23 cellular contexts compared by ENCODE assay signal in genomic region chr3:158821847-158822246, GRCh38. TPM values are rescaled to one million over a fixed set of nuclear protein-coding genes. Genes with fewer than 3 reads are reported as not detected.
DNase-seq lines count a peak whose midpoint lies in the region; ATAC-seq and TF ChIP-seq lines count a peak whose summit lies in the region.
"Had no signal": no experiment of that assay in that cellular context is flagged by ENCODE, and none has a peak within 500 bp of the region (broad histone marks: within the 10 kb centered on the region; RNA-seq: fewer than 3 reads in every experiment).

No MANE protein-coding gene starts in this region.

- H3K4me1 Mint-ChIP-seq in CD14-positive monocyte, result peaks cover 23% of the 10 kb centered on the region
- H3K4me1 Mint-ChIP-seq in WTC11, result no peaks in the 10 kb centered on the region
- no peaks in the 10 kb centered on the region for H3K4me1 Mint-ChIP-seq in activated naive CD8-positive, alpha-beta T cell treated with anti-CD3 and anti-CD28 coated beads for 36 hours
- H3K4me1 Mint-ChIP-seq: CD4-positive, alpha-beta memory T cell; CD8-positive, alpha-beta memory T cell had no signal

- no peaks in the 10 kb centered on the region for H3K79me2 ChIP-seq in mesendoderm (ENCODE audit: control insufficient read depth, insufficient read depth, low read length)

- H3K9me3 ChIP-seq in upper lobe of right lung, result no peaks in the 10 kb centered on the region
- H3K9me3 ChIP-seq: BLaER1 treated with 17β-estradiol and CSF1 and Interleukin-3, amounts not matched to agents 10 nM and 100 nM had no signal

- H3K27ac ChIP-seq in mesendoderm (ENCODE audit: low read depth, low read length) (no peak overlapping the region), upper lobe of right lung (no peak overlapping the region)
- H3K27ac ChIP-seq: 22Rv1, C4-2B had no signal

- intact Hi-C loops in CD14-positive monocyte (cut with micrococcal nuclease), result no loop called here
- intact Hi-C loops in upper lobe of right lung (cut with DNase I), result no loop called here

- no peak overlapping the region for H4K8ac ChIP-seq in mesendoderm (ENCODE audit: low read depth, low read length)

- H3K4me2 ChIP-seq in mesendoderm (ENCODE audit: low read length), result no peak overlapping the region

- H3K4ac ChIP-seq in mesendoderm (ENCODE audit: low read depth, low read length), result no peak overlapping the region

- no peak overlapping the region for H3K23ac ChIP-seq in mesendoderm (ENCODE audit: low read length)

- H3K27me3 Mint-ChIP-seq in CD14-positive monocyte (ENCODE audit: low read depth in 3 of 3) (no peaks in the 10 kb centered on the region), WTC11 (ENCODE audit: low read depth) (no peaks in the 10 kb centered on the region)
- H3K27me3 Mint-ChIP-seq in activated naive CD8-positive, alpha-beta T cell treated with anti-CD3 and anti-CD28 coated beads for 36 hours, result no peaks in the 10 kb centered on the region
- H3K27me3 Mint-ChIP-seq: CD4-positive, alpha-beta memory T cell; CD4-positive, CD25-positive, alpha-beta regulatory T cell; CD8-positive, alpha-beta memory T cell had no signal

- H2BK5ac ChIP-seq in mesendoderm (ENCODE audit: low read length), result no peak overlapping the region

- CTCF ChIA-PET in WTC11 (lab: Charles Lee), result no interaction called here

- H3K27ac Mint-ChIP-seq in CD14-positive monocyte (peak overlapping the region in 4 of 7 donors; percentile 59 to 82 (median 71)), WTC11 (no peak overlapping the region)
- H3K27ac Mint-ChIP-seq in activated naive CD8-positive, alpha-beta T cell treated with anti-CD3 and anti-CD28 coated beads for 36 hours, result no peak overlapping the region
- H3K27ac Mint-ChIP-seq: CD4-positive, alpha-beta memory T cell; CD4-positive, CD25-positive, alpha-beta regulatory T cell had no signal

- H3K18ac ChIP-seq in mesendoderm (ENCODE audit: low read length), result no peak overlapping the region

- H3K9ac ChIP-seq in mesendoderm (ENCODE audit: low read length), result no peak overlapping the region

- POLR2A ChIA-PET in WTC11 (lab: Charles Lee), result no interaction called here

- H2BK15ac ChIP-seq in mesendoderm (replicated peaks; ENCODE audit: low read depth), result no peak overlapping the region

- H3K36me3 Mint-ChIP-seq in CD14-positive monocyte (peaks cover 72 to 85% of the 10 kb centered on the region in 2 donors), WTC11 (no peaks in the 10 kb centered on the region)
- H3K36me3 Mint-ChIP-seq in activated naive CD8-positive, alpha-beta T cell treated with anti-CD3 and anti-CD28 coated beads for 36 hours, result peaks cover 4% of the 10 kb centered on the region

- H3K4me3 Mint-ChIP-seq in CD14-positive monocyte (no peak overlapping the region), WTC11 (no peak overlapping the region)
- no peak overlapping the region for H3K4me3 Mint-ChIP-seq in activated naive CD8-positive, alpha-beta T cell treated with anti-CD3 and anti-CD28 coated beads for 36 hours
- H3K4me3 Mint-ChIP-seq: CD4-positive, alpha-beta memory T cell; CD4-positive, CD25-positive, alpha-beta regulatory T cell; CD8-positive, alpha-beta memory T cell had no signal

- ATAC-seq in WTC11, result peak; percentile 26; the same call in 1 of the 2 replicates
- ATAC-seq in upper lobe of right lung, result no peak
- ATAC-seq: GM12878 had no signal

- H3K36me3 ChIP-seq in mesendoderm (ENCODE audit: control insufficient read depth, insufficient read depth, low read length), result no peaks in the 10 kb centered on the region
- peaks cover 89% of the 10 kb centered on the region for H3K36me3 ChIP-seq in upper lobe of right lung

- H3K4me3 ChIP-seq in mesendoderm (ENCODE audit: low read length), result no peak overlapping the region
- no peak overlapping the region for H3K4me3 ChIP-seq in upper lobe of right lung
- H3K4me3 ChIP-seq: GM12878 had no signal

- H3K56ac ChIP-seq in mesendoderm (ENCODE audit: low read length), result no peak overlapping the region

- H2AK5ac ChIP-seq in mesendoderm (ENCODE audit: low read length), result no peak overlapping the region

- no peaks in the 10 kb centered on the region for H3K9me3 Mint-ChIP-seq in CD14-positive monocyte
- H3K9me3 Mint-ChIP-seq in WTC11, result no peaks in the 10 kb centered on the region
- no peaks in the 10 kb centered on the region for H3K9me3 Mint-ChIP-seq in activated naive CD8-positive, alpha-beta T cell treated with anti-CD3 and anti-CD28 coated beads for 36 hours
- H3K9me3 Mint-ChIP-seq: CD4-positive, alpha-beta memory T cell; CD4-positive, CD25-positive, alpha-beta regulatory T cell; CD8-positive, alpha-beta memory T cell had no signal

- TF ChIP-seq CTCF in CD14-positive monocyte (IDR thresholded peaks at IDR 0.05) (no peak), WTC11 (IDR thresholded peaks at IDR 0.05) (no peak), upper lobe of right lung (IDR thresholded peaks at IDR 0.05) (no peak)

- H3K4me1 ChIP-seq in mesendoderm (ENCODE audit: control insufficient read depth, low read depth, low read length) (no peaks in the 10 kb centered on the region), upper lobe of right lung (no peaks in the 10 kb centered on the region)

- H4K5ac ChIP-seq in mesendoderm (ENCODE audit: low read length), result no peak overlapping the region

- no CpG with 5 or more reads among the region's 5 CpGs for WGBS in mesendoderm (ENCODE audit: extremely low coverage, insufficient coverage, low lambda C conversion rate)

- H3K27me3 ChIP-seq in mesendoderm (ENCODE audit: insufficient read depth, low read length, poor library complexity) (no peaks in the 10 kb centered on the region), upper lobe of right lung (no peaks in the 10 kb centered on the region)
- H3K27me3 ChIP-seq: BLaER1 treated with 17β-estradiol and CSF1 and Interleukin-3, amounts not matched to agents 10 nM and 100 nM had no signal

- no peaks in the 10 kb centered on the region for H3K79me1 ChIP-seq in mesendoderm (ENCODE audit: low read length)

- no peak overlapping the region for H2BK120ac ChIP-seq in mesendoderm (ENCODE audit: low read depth, low read length)

- DNase-seq in DMS53 (lab: John Stamatoyannopoulos, UW), result peak; percentile 8
- DNase-seq in DMS53 treated with DMSO at 0.1 percent for 48 hours (lab: John Stamatoyannopoulos, UW; ENCODE audit: unreplicated experiment), result no peak
- DNase-seq in CD14-positive monocyte (ENCODE audit: low spot score), result no peak
- DNase-seq in WTC11 (ENCODE audit: low spot score), result no peak
- peak; percentile 14 for DNase-seq in mesendoderm
- no peak for DNase-seq in activated naive CD4-positive, alpha-beta T cell treated with anti-CD3 and anti-CD28 coated beads, Interleukin-2, amount 50 U/mL, for 16 hours
- DNase-seq in upper lobe of right lung, result no peak
- DNase-seq in activated naive CD8-positive, alpha-beta T cell treated with anti-CD3 and anti-CD28 coated beads for 36 hours, result no peak
- DNase-seq: ACHN; CD4-positive, alpha-beta memory T cell; CD4-positive, CD25-positive, alpha-beta regulatory T cell; CD8-positive, alpha-beta memory T cell; COR-L47; DMS 273 treated with DMSO at 0.1 percent for 48 hours; DMS153; DMS79; DND-41; EL; GDM1 had no signal

TF ChIP-seq in WTC11, 78 proteins besides CTCF, POLR2A, EP300 and RAD21 (continues in another document):
- TF ChIP-seq FOXP1 (CRISPR knock-in tag; IDR thresholded peaks at IDR 0.05; ENCODE audit: borderline replicate concordance) (no peak), AFF4 (CRISPR knock-in tag; IDR thresholded peaks at IDR 0.05; ENCODE audit: borderline replicate concordance) (no peak), NR1H2 (CRISPR knock-in tag; IDR thresholded peaks at IDR 0.05) (no peak)

RNA-seq across cellular contexts. Expression of gene MFSD1, which starts 20.0 kb away (rescaled TPM):
- polyA plus RNA-seq in CD14-positive monocyte, result 100 to 1,000 TPM; 225 to 262 TPM
- total RNA-seq in WTC11 (2021) (6.6 to 8.2 TPM (median 6.7 TPM) in 3 replicates), upper lobe of right lung (84.5 TPM)
- polyA plus RNA-seq in mesendoderm (2013, experiment 1 of 2), result 6.1 TPM
- 6.3 TPM for polyA plus RNA-seq in mesendoderm (2013, experiment 2 of 2)
- 10 to 100 TPM; 17.0 to 18.5 TPM for total RNA-seq in activated naive CD8-positive, alpha-beta T cell treated with anti-CD3 and anti-CD28 coated beads for 36 hours

Comparison
In these comparisons a context has a peak if more than half of its experiments do, and no peak if none do; other contexts are left out.
1. DNase-seq: peak in DMS53 (single experiment) and mesendoderm (single experiment); none in DMS53 treated with DMSO at 0.1 percent for 48 hours (single experiment), CD14-positive monocyte (single experiment), WTC11 (single experiment), activated naive CD4-positive, alpha-beta T cell treated with anti-CD3 and anti-CD28 coated beads, Interleukin-2, amount 50 U/mL, for 16 hours (single experiment), upper lobe of right lung (single experiment) and activated naive CD8-positive, alpha-beta T cell treated with anti-CD3 and anti-CD28 coated beads for 36 hours (single experiment).
2. H3K27ac Mint-ChIP-seq: peak in CD14-positive monocyte (4 of 7); none in WTC11 (single experiment) and activated naive CD8-positive, alpha-beta T cell treated with anti-CD3 and anti-CD28 coated beads for 36 hours (single experiment).